Comparison of ENCODE assay signal across 2 cellular contexts in the genomic region with DNA sequence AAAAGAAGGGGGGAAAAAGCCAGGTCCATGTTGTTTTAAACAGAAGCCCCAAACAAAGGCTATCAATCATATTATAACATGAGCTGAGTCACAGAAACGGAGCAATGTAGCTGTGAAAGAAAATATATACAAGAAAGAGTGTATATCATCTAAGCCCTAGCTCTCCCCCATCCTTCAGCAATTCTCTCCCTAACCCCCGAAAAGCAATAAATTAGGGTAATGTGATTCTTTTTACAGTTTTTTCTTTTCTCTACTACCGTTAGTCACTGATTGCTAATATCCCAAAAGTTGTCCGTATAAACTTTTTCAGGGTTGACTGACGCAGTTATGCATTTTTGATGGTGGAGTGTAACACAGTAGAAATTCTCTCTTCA.
TF ChIP-seq lines count a peak whose summit lies in the region.

No MANE protein-coding gene starts in this region.

TF ChIP-seq in A549, 52 proteins besides CTCF, POLR2A, EP300 and RAD21:
- TF ChIP-seq ZFP36 (IDR thresholded peaks at IDR 0.05; ENCODE audit: borderline replicate concordance, partially characterized antibody) (no peak), FOSB (CRISPR knock-in tag; IDR thresholded peaks at IDR 0.05) (no peak), HOXB13 (CRISPR knock-in tag; IDR thresholded peaks at IDR 0.05; ENCODE audit: low read depth) (no peak), MAFK (IDR thresholded peaks at IDR 0.05; ENCODE audit: partially characterized antibody) (no peak), NR3C1 (IDR thresholded peaks at IDR 0.05) (no peak), HDAC2 (IDR thresholded peaks at IDR 0.05) (no peak), PHF8 (IDR thresholded peaks at IDR 0.05; ENCODE audit: borderline replicate concordance, low read depth) (no peak), KDM1A (IDR thresholded peaks at IDR 0.05; ENCODE audit: low read depth) (no peak), HOXA7 (CRISPR knock-in tag; IDR thresholded peaks at IDR 0.05) (no peak), CHD4 (IDR thresholded peaks at IDR 0.05; ENCODE audit: borderline replicate concordance) (no peak), RFX5 (IDR thresholded peaks at IDR 0.05) (no peak), ZSCAN20 (CRISPR knock-in tag; IDR thresholded peaks at IDR 0.05) (no peak), SREBF2 (IDR thresholded peaks at IDR 0.05) (no peak), TFCP2L1 (CRISPR knock-in tag; IDR thresholded peaks at IDR 0.05) (no peak)
- TF ChIP-seq, protein P1, sequence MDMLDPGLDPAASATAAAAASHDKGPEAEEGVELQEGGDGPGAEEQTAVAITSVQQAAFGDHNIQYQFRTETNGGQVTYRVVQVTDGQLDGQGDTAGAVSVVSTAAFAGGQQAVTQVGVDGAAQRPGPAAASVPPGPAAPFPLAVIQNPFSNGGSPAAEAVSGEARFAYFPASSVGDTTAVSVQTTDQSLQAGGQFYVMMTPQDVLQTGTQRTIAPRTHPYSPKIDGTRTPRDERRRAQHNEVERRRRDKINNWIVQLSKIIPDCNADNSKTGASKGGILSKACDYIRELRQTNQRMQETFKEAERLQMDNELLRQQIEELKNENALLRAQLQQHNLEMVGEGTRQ (IDR thresholded peaks at IDR 0.05): no peak
- TF ChIP-seq, protein P2, sequence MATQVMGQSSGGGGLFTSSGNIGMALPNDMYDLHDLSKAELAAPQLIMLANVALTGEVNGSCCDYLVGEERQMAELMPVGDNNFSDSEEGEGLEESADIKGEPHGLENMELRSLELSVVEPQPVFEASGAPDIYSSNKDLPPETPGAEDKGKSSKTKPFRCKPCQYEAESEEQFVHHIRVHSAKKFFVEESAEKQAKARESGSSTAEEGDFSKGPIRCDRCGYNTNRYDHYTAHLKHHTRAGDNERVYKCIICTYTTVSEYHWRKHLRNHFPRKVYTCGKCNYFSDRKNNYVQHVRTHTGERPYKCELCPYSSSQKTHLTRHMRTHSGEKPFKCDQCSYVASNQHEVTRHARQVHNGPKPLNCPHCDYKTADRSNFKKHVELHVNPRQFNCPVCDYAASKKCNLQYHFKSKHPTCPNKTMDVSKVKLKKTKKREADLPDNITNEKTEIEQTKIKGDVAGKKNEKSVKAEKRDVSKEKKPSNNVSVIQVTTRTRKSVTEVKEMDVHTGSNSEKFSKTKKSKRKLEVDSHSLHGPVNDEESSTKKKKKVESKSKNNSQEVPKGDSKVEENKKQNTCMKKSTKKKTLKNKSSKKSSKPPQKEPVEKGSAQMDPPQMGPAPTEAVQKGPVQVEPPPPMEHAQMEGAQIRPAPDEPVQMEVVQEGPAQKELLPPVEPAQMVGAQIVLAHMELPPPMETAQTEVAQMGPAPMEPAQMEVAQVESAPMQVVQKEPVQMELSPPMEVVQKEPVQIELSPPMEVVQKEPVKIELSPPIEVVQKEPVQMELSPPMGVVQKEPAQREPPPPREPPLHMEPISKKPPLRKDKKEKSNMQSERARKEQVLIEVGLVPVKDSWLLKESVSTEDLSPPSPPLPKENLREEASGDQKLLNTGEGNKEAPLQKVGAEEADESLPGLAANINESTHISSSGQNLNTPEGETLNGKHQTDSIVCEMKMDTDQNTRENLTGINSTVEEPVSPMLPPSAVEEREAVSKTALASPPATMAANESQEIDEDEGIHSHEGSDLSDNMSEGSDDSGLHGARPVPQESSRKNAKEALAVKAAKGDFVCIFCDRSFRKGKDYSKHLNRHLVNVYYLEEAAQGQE (IDR thresholded peaks at IDR 0.05): no peak
- TF ChIP-seq, protein P3, sequence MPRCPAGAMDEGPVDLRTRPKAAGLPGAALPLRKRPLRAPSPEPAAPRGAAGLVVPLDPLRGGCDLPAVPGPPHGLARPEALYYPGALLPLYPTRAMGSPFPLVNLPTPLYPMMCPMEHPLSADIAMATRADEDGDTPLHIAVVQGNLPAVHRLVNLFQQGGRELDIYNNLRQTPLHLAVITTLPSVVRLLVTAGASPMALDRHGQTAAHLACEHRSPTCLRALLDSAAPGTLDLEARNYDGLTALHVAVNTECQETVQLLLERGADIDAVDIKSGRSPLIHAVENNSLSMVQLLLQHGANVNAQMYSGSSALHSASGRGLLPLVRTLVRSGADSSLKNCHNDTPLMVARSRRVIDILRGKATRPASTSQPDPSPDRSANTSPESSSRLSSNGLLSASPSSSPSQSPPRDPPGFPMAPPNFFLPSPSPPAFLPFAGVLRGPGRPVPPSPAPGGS (IDR thresholded peaks at IDR 0.05): no peak
TF ChIP-seq in A549: peak in this region for 0.

TF ChIP-seq in IMR-90, 13 proteins besides CTCF, POLR2A, EP300 and RAD21:
- TF ChIP-seq BHLHE40 (IDR thresholded peaks at IDR 0.05; ENCODE audit: low read depth, low read length) (no peak), FOS (IDR thresholded peaks at IDR 0.05; ENCODE audit: low read depth, low read length) (no peak), CEBPB (IDR thresholded peaks at IDR 0.05; ENCODE audit: low read depth, low read length) (no peak), MAZ (IDR thresholded peaks at IDR 0.05; ENCODE audit: borderline replicate concordance, low read depth, low read length) (no peak), CHD1 (IDR thresholded peaks at IDR 0.05; ENCODE audit: low read depth, low read length) (no peak), SMC3 (IDR thresholded peaks at IDR 0.05; ENCODE audit: low read depth, low read length) (no peak)
- TF ChIP-seq, protein P4, sequence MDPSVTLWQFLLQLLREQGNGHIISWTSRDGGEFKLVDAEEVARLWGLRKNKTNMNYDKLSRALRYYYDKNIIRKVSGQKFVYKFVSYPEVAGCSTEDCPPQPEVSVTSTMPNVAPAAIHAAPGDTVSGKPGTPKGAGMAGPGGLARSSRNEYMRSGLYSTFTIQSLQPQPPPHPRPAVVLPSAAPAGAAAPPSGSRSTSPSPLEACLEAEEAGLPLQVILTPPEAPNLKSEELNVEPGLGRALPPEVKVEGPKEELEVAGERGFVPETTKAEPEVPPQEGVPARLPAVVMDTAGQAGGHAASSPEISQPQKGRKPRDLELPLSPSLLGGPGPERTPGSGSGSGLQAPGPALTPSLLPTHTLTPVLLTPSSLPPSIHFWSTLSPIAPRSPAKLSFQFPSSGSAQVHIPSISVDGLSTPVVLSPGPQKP (IDR thresholded peaks at IDR 0.05; ENCODE audit: borderline replicate concordance, low read depth, low read length): no peak
